11 cellular contexts compared by ENCODE assay signal in the genomic region with DNA sequence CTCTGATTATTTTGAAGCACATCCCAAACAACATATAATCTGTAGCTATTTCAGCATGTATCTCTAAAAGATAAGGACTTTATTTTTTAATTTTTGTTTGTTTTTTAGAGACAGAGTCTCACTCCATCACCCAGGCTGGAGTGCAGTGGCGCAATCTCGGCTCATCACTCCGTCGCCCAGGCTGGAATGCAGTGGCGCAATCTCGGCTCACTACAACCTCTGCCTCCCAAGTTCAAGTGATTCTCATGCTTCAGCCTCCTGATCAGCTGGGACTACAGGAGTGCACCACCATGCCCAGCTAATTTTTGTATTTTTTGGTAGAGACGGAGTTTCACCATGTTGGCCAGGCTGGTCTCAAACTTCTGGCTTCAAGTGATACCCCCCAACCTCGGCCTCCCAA. TPM values are rescaled to one million over a fixed set of nuclear protein-coding genes. Genes with fewer than 3 reads are reported as not detected.
DNase-seq lines count a peak whose midpoint lies in the region; ATAC-seq and TF ChIP-seq lines count a peak whose summit lies in the region.
"Not testable (repeated sequence)": the region's sequence is repeated elsewhere in the genome, so short reads cannot be mapped to it uniquely, and the experiment has no call there.
"Had no signal": no experiment of that assay in that cellular context is flagged by ENCODE, and none has a peak within 500 bp of the region (broad histone marks: within the 10 kb centered on the region; RNA-seq: fewer than 3 reads in every experiment).

No MANE protein-coding gene starts in this region.

- not testable (repeated sequence) for H3K79me2 ChIP-seq in smooth muscle cell (ENCODE audit: low read depth)

- TF ChIP-seq POLR2A in right lobe of liver (IDR thresholded peaks at IDR 0.05) = not testable (repeated sequence)

- H3K4me2 ChIP-seq in smooth muscle cell = not testable (repeated sequence)

- ATAC-seq in right lobe of liver = peak in 3 of 4 donors; percentile 47 to 73 (median 72)

- H3F3A ChIP-seq in smooth muscle cell (ENCODE audit: low read depth) = not testable (repeated sequence)

- H2AFZ ChIP-seq in smooth muscle cell (ENCODE audit: low read depth) = not testable (repeated sequence)

- H3K27ac ChIP-seq in right lobe of liver = not testable (repeated sequence)
- peak overlapping the region; percentile 97 for H3K27ac ChIP-seq in smooth muscle cell (ENCODE audit: low read depth)

- H3K9me3 ChIP-seq in right lobe of liver; smooth muscle cell (replicated peaks; ENCODE audit: low read depth): not testable (repeated sequence)

- WGBS in right lobe of liver (ENCODE audit: insufficient coverage, low coverage, low lambda C conversion rate, missing lambda C conversion rate) = 39% methylated on average over 8 of the region's 8 CpGs
- 75% methylated on average over 8 of the region's 8 CpGs for WGBS in smooth muscle cell (ENCODE audit: low lambda C conversion rate)

- H3K36me3 ChIP-seq in right lobe of liver; smooth muscle cell (ENCODE audit: low read depth): not testable (repeated sequence)

- intact Hi-C loops in right lobe of liver (cut with DNase I) = not testable (repeated sequence)

- peak; percentile 7 for DNase-seq in EH (ENCODE audit: low read depth)
- peak; percentile 22 for DNase-seq in NCI-H226
- peak; percentile 74 for DNase-seq in amniotic epithelial cell (ENCODE audit: low read depth)
- peak; percentile 51 for DNase-seq in choroid plexus epithelial cell (ENCODE audit: low read depth)
- peak; percentile 47 for DNase-seq in fibroblast of villous mesenchyme (ENCODE audit: low read depth)
- DNase-seq in right lobe of liver = peak in 1 of 3 donors; percentile 37
- not testable (repeated sequence) for DNase-seq in smooth muscle cell (lab: John Stamatoyannopoulos, UW; ENCODE audit: unreplicated experiment)

- H3K4me1 ChIP-seq in right lobe of liver; smooth muscle cell (ENCODE audit: low read depth): not testable (repeated sequence)

- not testable (repeated sequence) for H4K20me1 ChIP-seq in smooth muscle cell (ENCODE audit: low read depth)

- not testable (repeated sequence) for H3K27me3 ChIP-seq in right lobe of liver; smooth muscle cell (ENCODE audit: low read depth)

- not testable (repeated sequence) for H3K9ac ChIP-seq in smooth muscle cell (ENCODE audit: low read depth)

- not testable (repeated sequence) for TF ChIP-seq CTCF in choroid plexus epithelial cell (conservative IDR thresholded peaks at IDR 0.05; ENCODE audit: low read depth, low read length); fibroblast of villous mesenchyme (IDR thresholded peaks at IDR 0.05; ENCODE audit: insufficient read depth, low read depth, low read length); right lobe of liver (IDR thresholded peaks at IDR 0.05); smooth muscle cell (IDR thresholded peaks at IDR 0.05; ENCODE audit: borderline replicate concordance, insufficient read depth, poor library complexity, severe bottlenecking)

- H3K4me3 ChIP-seq in choroid plexus epithelial cell (ENCODE audit: low read depth, low read length); fibroblast of villous mesenchyme (ENCODE audit: low read depth, low read length); right lobe of liver; smooth muscle cell: not testable (repeated sequence)

RNA-seq across cellular contexts. Expression of a gene that starts 11.6 kb away (rescaled TPM):
- not detected in 2 replicates for total RNA-seq in fibroblast of villous mesenchyme
- total RNA-seq in right lobe of liver = not detected
- 142 and 193 TPM in 2 replicates for total RNA-seq in smooth muscle cell
- polyA plus RNA-seq in smooth muscle cell = 165 and 543 TPM in 2 replicates
- total RNA-seq: Calu3; CD4-positive, alpha-beta memory T cell; GM23248 had no signal
- polyA plus RNA-seq: CD14-positive monocyte; CD4-positive, alpha-beta memory T cell; GM23248 had no signal

RNA-seq across cellular contexts. Expression of a gene that starts 29.9 kb away (rescaled TPM):
- total RNA-seq in fibroblast of villous mesenchyme (11.0 and 18.1 TPM in 2 replicates), right lobe of liver (10 to 100 TPM in 3 of 6 experiments, 1 to 10 TPM in 3; 6.8 to 11.5 (median 10.0) TPM), smooth muscle cell (14.7 and 21.3 TPM in 2 replicates)
- 7.4 and 9.3 TPM in 2 replicates for polyA plus RNA-seq in smooth muscle cell

RNA-seq across cellular contexts. Expression of a gene that starts 30.0 kb away (rescaled TPM):
- total RNA-seq in fibroblast of villous mesenchyme (18.7 and 43.2 TPM in 2 replicates), right lobe of liver (10 to 100 TPM in 5 of 6 experiments, 1 to 10 TPM in 1; 8.6 to 19.3 (median 14.0) TPM), smooth muscle cell (45.9 and 54.4 TPM in 2 replicates)
- 19.3 and 26.7 TPM in 2 replicates for polyA plus RNA-seq in smooth muscle cell

Comparison
In these comparisons a context has a peak if more than half of its experiments do, and no peak if none do; other contexts are left out.
1. RNA of a gene that starts 11.6 kb away (total RNA-seq): 142 to 193 TPM in smooth muscle cell; not detected in fibroblast of villous mesenchyme and not detected in right lobe of liver; every median in the first group is over 100 times any median in the second.